Comparison of ENCODE assay signal across 8 cellular contexts in genomic region chr6:167968091-167968490, GRCh38. TPM values are rescaled to one million over a fixed set of nuclear protein-coding genes. Genes with fewer than 3 reads are reported as not detected.
DNase-seq lines count a peak whose midpoint lies in the region; ATAC-seq and TF ChIP-seq lines count a peak whose summit lies in the region.

No MANE protein-coding gene starts in this region.

- H3K9me3 ChIP-seq in left ventricle myocardium inferior (replicated peaks): no peaks in the 10 kb centered on the region
- H3K9me3 ChIP-seq in right atrium auricular region: no peaks in the 10 kb centered on the region
- no peaks in the 10 kb centered on the region for H3K9me3 ChIP-seq in upper lobe of right lung

- H3K4me1 ChIP-seq in left ventricle myocardium inferior (peaks cover 50% of the 10 kb centered on the region), right atrium auricular region (no peaks in the 10 kb centered on the region), upper lobe of right lung (peaks cover 19% of the 10 kb centered on the region)

- H3K36me3 ChIP-seq in left ventricle myocardium inferior: peaks cover 75% of the 10 kb centered on the region
- H3K36me3 ChIP-seq in right atrium auricular region: peaks cover 54% of the 10 kb centered on the region
- H3K36me3 ChIP-seq in upper lobe of right lung: peaks cover 45% of the 10 kb centered on the region

- DNase-seq in left ventricle myocardium inferior (no peak), right atrium auricular region (ENCODE audit: low spot score) (no peak), RPMI7951 (ENCODE audit: low read depth) (peak; percentile 11), fibroblast of mammary gland (ENCODE audit: low read depth) (peak; percentile 10), upper lobe of right lung (no peak), mucosa of gallbladder (ENCODE audit: low spot score) (no peak)

- H3K27ac ChIP-seq in left ventricle myocardium inferior (replicated peaks): peak overlapping the region; percentile 83
- no peak overlapping the region for H3K27ac ChIP-seq in right atrium auricular region
- no peak overlapping the region for H3K27ac ChIP-seq in upper lobe of right lung

- H3K27me3 ChIP-seq in left ventricle myocardium inferior (ENCODE audit: low read depth) (no peaks in the 10 kb centered on the region), right atrium auricular region (no peaks in the 10 kb centered on the region), upper lobe of right lung (no peaks in the 10 kb centered on the region)

- intact Hi-C loops in left ventricle myocardium inferior (cut with micrococcal nuclease) (no loop called here), upper lobe of right lung (cut with DNase I) (no loop called here)

- ATAC-seq in upper lobe of right lung (peak; percentile 46), HG02588 (IDR thresholded peaks at IDR 0.05; ENCODE audit: unreplicated experiment) (no peak), HG02973 (IDR thresholded peaks at IDR 0.05; ENCODE audit: unreplicated experiment) (no peak)

- peak; percentile 48 for TF ChIP-seq CTCF in left ventricle myocardium inferior (IDR thresholded peaks at IDR 0.05; ENCODE audit: borderline replicate concordance)
- peak in 1 of 2 donors; percentile 44 for TF ChIP-seq CTCF in right atrium auricular region (IDR thresholded peaks at IDR 0.05)
- peak; percentile 42 for TF ChIP-seq CTCF in fibroblast of mammary gland (conservative IDR thresholded peaks at IDR 0.05; ENCODE audit: control insufficient read depth, insufficient read depth, low read depth, low read length)
- TF ChIP-seq CTCF in upper lobe of right lung (IDR thresholded peaks at IDR 0.05): peak; percentile 52

- H3K4me3 ChIP-seq in left ventricle myocardium inferior (no peak overlapping the region), right atrium auricular region (no peak overlapping the region), fibroblast of mammary gland (ENCODE audit: control insufficient read depth, low read depth, low read length) (no peak overlapping the region), upper lobe of right lung (no peak overlapping the region)

RNA-seq across cellular contexts. Expression of gene KIF25, which starts 29.4 kb away (rescaled TPM):
- 0.22 TPM for total RNA-seq in left ventricle myocardium inferior
- not detected for total RNA-seq in right atrium auricular region
- total RNA-seq in RPMI7951 (2014; rRNA removed; shearing (Covaris generic)): 0.36 and 0.39 TPM in 2 replicates
- 0.96 TPM for total RNA-seq in upper lobe of right lung
- total RNA-seq in mucosa of gallbladder: 0.43 TPM

Comparison
In these comparisons a context has a peak if more than half of its experiments do, and no peak if none do; other contexts are left out.
1. DNase-seq: peak in RPMI7951 (single experiment) and fibroblast of mammary gland (single experiment); none in left ventricle myocardium inferior (single experiment), right atrium auricular region (single experiment), upper lobe of right lung (single experiment) and mucosa of gallbladder (single experiment).